ENCODE assay signal across 5 cellular contexts in the genomic region with DNA sequence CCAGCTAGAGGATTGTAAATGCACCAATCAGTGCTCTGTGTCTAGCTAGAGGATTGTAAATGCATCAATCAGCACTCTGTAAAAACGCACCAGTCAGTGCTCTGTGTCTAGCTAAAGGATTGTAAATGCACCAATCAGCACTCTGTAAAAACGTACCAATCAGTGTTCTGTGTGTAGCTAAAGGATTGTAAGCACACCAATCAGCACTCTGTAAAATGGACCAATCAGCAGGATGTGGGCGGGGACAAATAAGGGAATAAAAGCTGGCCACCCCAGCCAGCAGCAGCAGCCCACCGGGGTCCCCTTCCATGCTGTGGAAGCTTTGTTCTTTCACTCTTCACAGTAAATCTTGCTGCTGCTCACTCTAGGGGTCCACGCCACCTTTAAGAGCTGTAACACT.
DNase-seq lines count a peak whose midpoint lies in the region; ATAC-seq, FAIRE-seq and TF ChIP-seq lines count a peak whose summit lies in the region.
"Not testable (repeated sequence)": the region's sequence is repeated elsewhere in the genome, so short reads cannot be mapped to it uniquely, and the experiment has no call there.

No MANE protein-coding gene starts in this region.

- H3K4me1 ChIP-seq in A549, result not testable (repeated sequence)

- not testable (repeated sequence) for H3K4me2 ChIP-seq in A549

- H3K36me3 Mint-ChIP-seq in WTC11; osteocyte (ENCODE audit: unreplicated experiment): not testable (repeated sequence)

- POLR2A ChIA-PET in A549 (lab: Yijun Ruan, JAX); WTC11 (lab: Charles Lee): not testable (repeated sequence)

- 74% methylated on average over 5 of the region's 5 CpGs for WGBS in A549 (ENCODE audit: missing lambda C conversion rate)

- FAIRE-seq in A549 (lab: Jason Lieb, UNC), result not testable (repeated sequence)

- CTCF ChIA-PET in A549 (lab: Yijun Ruan, JAX), result interaction anchor here (1.3 kb wide), 1 partner anchor 67 kb away, joined by 3 read pairs; no protein-coding TSS in a partner anchor
- CTCF ChIA-PET in WTC11 (lab: Charles Lee), result not testable (repeated sequence)

- not testable (repeated sequence) for H3K4me3 Mint-ChIP-seq in WTC11; osteocyte (ENCODE audit: unreplicated experiment)

- peak overlapping the region in 1 of 2 experiments; percentile 35; a peak in 2 of 6 replicates for H3K27ac ChIP-seq in A549
- H3K27ac ChIP-seq in coronary artery, result peak overlapping the region; percentile 65 to 72

- not testable (repeated sequence) for TF ChIP-seq CTCF in A549 (IDR thresholded peaks at IDR 0.05); WTC11 (IDR thresholded peaks at IDR 0.05); coronary artery (IDR thresholded peaks at IDR 0.05); osteocyte (IDR thresholded peaks at IDR 0.05)

- H3K27me3 Mint-ChIP-seq in WTC11 (ENCODE audit: low read depth); osteocyte (ENCODE audit: unreplicated experiment): not testable (repeated sequence)

- H3K9me3 Mint-ChIP-seq in WTC11, result peaks cover 26% of the 10 kb centered on the region
- H3K9me3 Mint-ChIP-seq in osteocyte (ENCODE audit: unreplicated experiment), result not testable (repeated sequence)

- H3K9me3 ChIP-seq in A549, result not testable (repeated sequence)

- not testable (repeated sequence) for TF ChIP-seq EP300 in A549 (IDR thresholded peaks at IDR 0.05)

- TF ChIP-seq RAD21 in A549 (conservative IDR thresholded peaks at IDR 0.05 in 1 of 2, IDR thresholded peaks at IDR 0.05 in 1 of 2), result not testable (repeated sequence)

- not testable (repeated sequence) for DNase-seq in A549 (ENCODE audit: low read depth in 1 of 2, low spot score in 1 of 2); WTC11 (ENCODE audit: low spot score); coronary artery (ENCODE audit: low spot score)
- DNase-seq in NAMALWA (ENCODE audit: low spot score) (peak; percentile 19), osteocyte (ENCODE audit: extremely low spot score, unreplicated experiment) (peak; percentile 38)

- not testable (repeated sequence) for H3K4me3 ChIP-seq in A549, coronary artery

- not testable (repeated sequence) for H3K4me1 Mint-ChIP-seq in WTC11
- H3K4me1 Mint-ChIP-seq in osteocyte (ENCODE audit: unreplicated experiment), result peaks cover 26% of the 10 kb centered on the region

- not testable (repeated sequence) for H3K27ac Mint-ChIP-seq in WTC11; osteocyte (ENCODE audit: unreplicated experiment)

- TF ChIP-seq POLR2A in A549 (IDR thresholded peaks at IDR 0.05; ENCODE audit: low read length), result not testable (repeated sequence)

- not testable (repeated sequence) for ATAC-seq in A549, WTC11

TF ChIP-seq in A549, 52 proteins besides CTCF, POLR2A, EP300 and RAD21:
- TF ChIP-seq MAFK (IDR thresholded peaks at IDR 0.05; ENCODE audit: partially characterized antibody), result peak; percentile 9

TF ChIP-seq in WTC11, 78 proteins besides CTCF, POLR2A, EP300 and RAD21:
- peak; percentile 36; the same call in 1 of the 2 replicates for TF ChIP-seq NFYB (CRISPR knock-in tag; conservative IDR thresholded peaks at IDR 0.05; ENCODE audit: low read depth)
